Comparison of ENCODE assay signal across 1 cellular context in genomic region chr1:2239384-2239985, GRCh38.
TF ChIP-seq lines count a peak whose summit lies in the region.

No MANE protein-coding gene starts in this region.

TF ChIP-seq in K562, 482 proteins besides CTCF, POLR2A, EP300 and RAD21:
- TF ChIP-seq CREB5 (CRISPR knock-in tag; IDR thresholded peaks at IDR 0.05) (no peak), POLR2G (IDR thresholded peaks at IDR 0.05; ENCODE audit: low read depth, low read length) (0 out of 2 replicates have a peak, but pooled peaks have one; percentile 17)
